In genomic region chr2:70104231-70105111, GRCh38 we compare ENCODE assay signal across 8 cellular contexts. TPM values are rescaled to one million over a fixed set of nuclear protein-coding genes. Genes with fewer than 3 reads are reported as not detected.
DNase-seq lines count a peak whose midpoint lies in the region; ATAC-seq and TF ChIP-seq lines count a peak whose summit lies in the region.

No MANE protein-coding gene starts in this region.

- H3K9me3 ChIP-seq in WERI-Rb-1 (ENCODE audit: severe bottlenecking), result no peaks in the 10 kb centered on the region

- H3K4me3 ChIP-seq in WERI-Rb-1 (ENCODE audit: low read depth, low read length) (peak overlapping the region; percentile 9), fibroblast of the aortic adventitia (ENCODE audit: low read depth, low read length) (no peak overlapping the region), skin epidermis (no peak overlapping the region)

- no peaks in the 10 kb centered on the region for H3K27me3 ChIP-seq in WERI-Rb-1 (ENCODE audit: insufficient read depth, low read depth, severe bottlenecking)

- H3K27ac ChIP-seq in WERI-Rb-1 (peak overlapping the region; percentile 4; the same call in 1 of the 2 replicates), skin epidermis (peak overlapping the region in 18 of 21 experiments; percentile 1 to 85 (median 52))

- TF ChIP-seq CTCF in WERI-Rb-1 (IDR thresholded peaks at IDR 0.05; ENCODE audit: low read depth, low read length) (no peak), fibroblast of the aortic adventitia (IDR thresholded peaks at IDR 0.05; ENCODE audit: insufficient read depth, low read length) (no peak)

- no peak for ATAC-seq in GM18873 (IDR thresholded peaks at IDR 0.05; ENCODE audit: low FRiP score, unreplicated experiment)
- no peak for ATAC-seq in HG02885 (IDR thresholded peaks at IDR 0.05; ENCODE audit: poor library complexity, unreplicated experiment)

- H3K36me3 ChIP-seq in WERI-Rb-1, result no peaks in the 10 kb centered on the region

- peak; percentile 50 for DNase-seq in AG20443 (ENCODE audit: low spot score)
- peak; percentile 43 for DNase-seq in HS-27A (ENCODE audit: low read depth)
- peak; percentile 72 for DNase-seq in WERI-Rb-1
- DNase-seq in fibroblast of the aortic adventitia (ENCODE audit: low read depth), result peak; percentile 65
- no peak for DNase-seq in GM19240 (ENCODE audit: insufficient read length, low spot score)

RNA-seq across cellular contexts. Expression of gene PCBP1, which starts 17.2 kb away (rescaled TPM):
- 13.0 and 68.5 TPM in 2 replicates for total RNA-seq in fibroblast of the aortic adventitia (ENCODE audit: low replicate concordance)
